13 cellular contexts compared by ENCODE assay signal in the genomic region with DNA sequence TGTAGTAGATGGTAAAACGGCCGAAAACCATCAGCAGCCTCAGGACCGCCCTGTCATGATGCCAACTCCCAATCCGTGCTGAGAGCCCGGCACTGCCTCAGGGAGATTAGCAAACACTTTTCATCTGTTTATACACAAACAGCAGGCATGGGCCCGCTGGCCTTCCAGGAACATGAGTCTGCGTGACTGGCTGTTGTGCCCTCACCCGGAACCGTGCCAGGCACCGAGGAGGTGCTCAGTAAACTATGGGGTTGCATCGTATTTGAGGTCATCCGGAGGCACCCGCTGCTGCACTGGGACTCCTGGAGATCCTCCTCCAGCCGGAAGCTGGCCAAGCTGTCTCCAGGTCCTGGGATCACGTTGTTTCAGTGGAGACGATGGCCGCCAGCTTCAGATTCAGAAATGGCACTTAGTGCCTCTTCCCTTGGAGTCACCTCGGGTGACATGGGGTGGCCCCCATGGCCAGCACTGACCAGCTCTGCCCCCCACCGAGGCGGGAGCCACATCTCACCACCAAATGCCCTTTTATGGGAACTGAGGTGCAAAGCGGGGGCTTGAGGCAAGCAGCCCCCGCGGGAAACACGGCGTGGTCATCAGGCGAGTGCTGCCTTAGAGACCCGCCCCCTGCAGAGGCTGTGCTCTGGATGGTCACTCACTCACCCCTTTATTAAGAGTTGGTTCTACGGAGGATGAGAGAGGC.
DNase-seq lines count a peak whose midpoint lies in the region; ATAC-seq and TF ChIP-seq lines count a peak whose summit lies in the region.
"Had no signal": no experiment of that assay in that cellular context is flagged by ENCODE, and none has a peak within 500 bp of the region (broad histone marks: within the 10 kb centered on the region; RNA-seq: fewer than 3 reads in every experiment).

No MANE protein-coding gene starts in this region.

- TF ChIP-seq EP300 in sigmoid colon (IDR thresholded peaks at IDR 0.05), result no peak

- H3K36me3 ChIP-seq in Panc1 (ENCODE audit: control insufficient read depth, insufficient read depth, low read length), result no peaks in the 10 kb centered on the region
- H3K36me3 ChIP-seq in prostate gland, result no peaks in the 10 kb centered on the region
- H3K36me3 ChIP-seq in sigmoid colon, result no peaks in the 10 kb centered on the region
- H3K36me3 ChIP-seq: WERI-Rb-1 had no signal

- POLR2A ChIA-PET in Panc1 (lab: Charles Lee), result no interaction called here

- intact Hi-C loops in Panc1 (cut with micrococcal nuclease; ENCODE audit: unreplicated experiment) (no loop called here), prostate gland (cut with DNase I) (no loop called here), sigmoid colon (cut with DNase I) (no loop called here)

- DNase-seq in SIG-M5 treated with dmso at 0.1 percent for 504 hours (lab: John Stamatoyannopoulos, UW; ENCODE audit: unreplicated experiment) (peak; percentile 25), SIG-M5 (lab: John Stamatoyannopoulos, UW) (no peak), NCI-H2029 treated with DMSO at 0.1 percent for 48 hours (lab: John Stamatoyannopoulos, UW) (peak; percentile 75), Panc1 (ENCODE audit: low read depth, low spot score) (no peak), prostate gland (ENCODE audit: low spot score) (peak; percentile 40), sigmoid colon (no peak), HT-29 (ENCODE audit: low spot score) (no peak)
- DNase-seq: CD8-positive, alpha-beta T cell; left cardiac atrium; stimulated activated CD4-positive, alpha-beta T cell treated with anti-CD3 and anti-CD28 coated beads, Interleukin-2, amount 100 ng/mL, for 48 hours; stimulated activated CD8-positive, alpha-beta memory T cell treated with anti-CD3 and anti-CD28 coated beads, Interleukin-4, amount 100 ng/mL, for 48 hours; WERI-Rb-1 had no signal

- BruUV-seq in Panc1 (replicated peaks; lab: Mats Ljungman, UMichigan), result no TSS peak

- H3K9me3 ChIP-seq in Panc1 (ENCODE audit: control insufficient read depth, insufficient read depth, low read depth, low read length) (no peaks in the 10 kb centered on the region), prostate gland (no peaks in the 10 kb centered on the region), sigmoid colon (no peaks in the 10 kb centered on the region)

- 81% methylated on average over 28 of the region's 28 CpGs for WGBS in prostate gland
- 86 to 88% methylated on average over 28 of the region's 28 CpGs for WGBS in sigmoid colon, 2 donors

- H3K27ac ChIP-seq in Panc1 (ENCODE audit: low read length) (no peak overlapping the region), prostate gland (no peak overlapping the region), sigmoid colon (no peak overlapping the region)
- H3K27ac ChIP-seq: WERI-Rb-1 had no signal

- ATAC-seq in Panc1, result peak; percentile 66
- ATAC-seq in HG02678 (IDR thresholded peaks at IDR 0.05; ENCODE audit: unreplicated experiment), result no peak
- ATAC-seq: CD8-positive, alpha-beta T cell; left cardiac atrium had no signal

- no peak overlapping the region for H3K4me3 ChIP-seq in Panc1 (ENCODE audit: low read depth in 2 of 2, low read length in 2 of 2)
- no peak overlapping the region for H3K4me3 ChIP-seq in prostate gland
- H3K4me3 ChIP-seq in sigmoid colon, result no peak overlapping the region

- in situ Hi-C loops in Panc1 (cut with HindIII; ENCODE audit: low pct_unique_long_range_greater_than_20kb, low sequenced_read_pairs), result no loop called here

- TF ChIP-seq POLR2A in prostate gland (IDR thresholded peaks at IDR 0.05) (no peak), sigmoid colon (IDR thresholded peaks at IDR 0.05) (no peak)

- no peak for TF ChIP-seq CTCF in Panc1 (IDR thresholded peaks at IDR 0.05)
- TF ChIP-seq CTCF in prostate gland (IDR thresholded peaks at IDR 0.05), result no peak
- no peak for TF ChIP-seq CTCF in sigmoid colon (IDR thresholded peaks at IDR 0.05)

- H3K4me1 ChIP-seq in Panc1 (ENCODE audit: control insufficient read depth, insufficient read depth, low read length) (peaks cover 4% of the 10 kb centered on the region; the same call in 1 of the 2 replicates), prostate gland (replicated peaks) (no peaks in the 10 kb centered on the region), sigmoid colon (no peaks in the 10 kb centered on the region)

- H3K27me3 ChIP-seq in Panc1 (ENCODE audit: control insufficient read depth, insufficient read depth, low read length) (peaks cover 4% of the 10 kb centered on the region; the same call in 1 of the 2 replicates), prostate gland (replicated peaks; ENCODE audit: insufficient read depth) (no peaks in the 10 kb centered on the region), sigmoid colon (no peaks in the 10 kb centered on the region)

- CTCF ChIA-PET in Panc1 (lab: Charles Lee), result no interaction called here

Comparison
In these comparisons a context has a peak if more than half of its experiments do, and no peak if none do; other contexts are left out.
1. DNase-seq: peak in SIG-M5 treated with dmso at 0.1 percent for 504 hours (single experiment), NCI-H2029 treated with DMSO at 0.1 percent for 48 hours (single experiment) and prostate gland (single experiment); none in SIG-M5 (single experiment), Panc1 (single experiment), sigmoid colon (single experiment) and HT-29 (single experiment).